In the genomic region with DNA sequence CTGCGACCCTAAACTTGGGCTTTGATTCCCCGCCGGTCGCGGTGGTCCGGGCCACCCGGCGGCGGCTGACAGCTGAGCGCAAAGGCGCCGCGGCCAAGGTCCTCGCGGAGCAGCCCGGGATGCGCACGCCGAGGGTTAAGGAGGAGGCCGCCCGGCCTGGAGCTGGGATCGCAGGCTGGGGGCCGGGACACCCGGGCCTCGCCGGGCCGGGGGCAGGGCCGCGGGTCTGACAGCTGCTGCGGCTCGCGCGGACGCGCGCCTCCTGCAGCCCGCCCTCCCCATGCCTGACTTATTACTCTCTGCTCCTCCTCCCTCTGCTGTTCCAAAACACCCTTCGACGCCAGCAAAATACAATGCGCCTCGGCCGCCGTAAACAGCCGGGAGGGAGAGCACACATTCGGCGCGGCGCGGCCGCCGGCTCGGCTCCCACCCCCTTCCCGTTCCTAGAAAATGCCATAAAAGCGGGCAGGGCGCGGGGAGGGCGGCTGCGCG, we compare ENCODE assay signal across 8 cellular contexts. TPM values are rescaled to one million over a fixed set of nuclear protein-coding genes. Genes with fewer than 3 reads are reported as not detected.
A peak's percentile ranks its signal among the peaks of the same experiment; 100 is the strongest.
DNase-seq lines count a peak whose midpoint lies in the region; ATAC-seq and TF ChIP-seq lines count a peak whose summit lies in the region.

No MANE protein-coding gene starts in this region.

- no peaks in the 10 kb centered on the region for H3K9me3 Mint-ChIP-seq in T-helper 2 cell treated with Interferon-gamma antibody and Interleukin-4, amounts not matched to agents 5 μg/mL and 100 μg/mL, for 36 hours

- H3K4me1 ChIP-seq in BE2C = no peaks in the 10 kb centered on the region

- ATAC-seq in GM21423 (IDR thresholded peaks at IDR 0.05; ENCODE audit: unreplicated experiment) = peak; percentile 36

- peak; percentile 44 for DNase-seq in BE2C
- DNase-seq in Kasumi-1 (lab: John Stamatoyannopoulos, UW) = peak; percentile 18 to 22
- peak; percentile 77 for DNase-seq in T-helper 2 cell treated with Interferon-gamma antibody and Interleukin-4, amounts not matched to agents 5 μg/mL and 100 μg/mL, for 36 hours (ENCODE audit: low spot score)
- peak; percentile 70 for DNase-seq in astrocyte of the spinal cord (ENCODE audit: low read depth, low spot score)
- DNase-seq in hippocampal formation (lab: John Stamatoyannopoulos, UW) = peak; percentile 68 to 73
- peak; percentile 85 for DNase-seq in retina
- DNase-seq in GF-D8 (lab: John Stamatoyannopoulos, UW) = no peak

- H3K27me3 Mint-ChIP-seq in T-helper 2 cell treated with Interferon-gamma antibody and Interleukin-4, amounts not matched to agents 5 μg/mL and 100 μg/mL, for 36 hours (ENCODE audit: low read depth) = peaks cover 23% of the 10 kb centered on the region

- in situ Hi-C loops in astrocyte of the spinal cord (cut with HindIII; ENCODE audit: low sequenced_read_pairs) = no loop called here

- H3K9me3 ChIP-seq in BE2C = no peaks in the 10 kb centered on the region

- H3K4me3 ChIP-seq in BE2C (ENCODE audit: low read depth, low read length) (peak overlapping the region; percentile 48), astrocyte of the spinal cord (ENCODE audit: low read depth, low read length) (peak overlapping the region; percentile 64)

- TF ChIP-seq CTCF in BE2C (IDR thresholded peaks at IDR 0.05; ENCODE audit: low read depth, low read length) (no peak), astrocyte of the spinal cord (IDR thresholded peaks at IDR 0.05; ENCODE audit: low read depth, low read length) (no peak)

- H3K4me3 Mint-ChIP-seq in T-helper 2 cell treated with Interferon-gamma antibody and Interleukin-4, amounts not matched to agents 5 μg/mL and 100 μg/mL, for 36 hours = peak overlapping the region; percentile 92

- peak overlapping the region; percentile 89 for H3K27ac Mint-ChIP-seq in T-helper 2 cell treated with Interferon-gamma antibody and Interleukin-4, amounts not matched to agents 5 μg/mL and 100 μg/mL, for 36 hours

- H3K36me3 ChIP-seq in BE2C = no peaks in the 10 kb centered on the region

- peaks cover 42% of the 10 kb centered on the region for H3K4me1 Mint-ChIP-seq in T-helper 2 cell treated with Interferon-gamma antibody and Interleukin-4, amounts not matched to agents 5 μg/mL and 100 μg/mL, for 36 hours (ENCODE audit: low read depth)

- peaks cover 86% of the 10 kb centered on the region for H3K27me3 ChIP-seq in BE2C

- H3K36me3 Mint-ChIP-seq in T-helper 2 cell treated with Interferon-gamma antibody and Interleukin-4, amounts not matched to agents 5 μg/mL and 100 μg/mL, for 36 hours (ENCODE audit: low read depth) = peaks cover 19% of the 10 kb centered on the region

RNA-seq across cellular contexts. Expression of gene BACH2, which starts 0.7 kb away (rescaled TPM):
- 0.14 TPM for polyA plus RNA-seq in BE2C (2012; ENCODE audit: insufficient read depth, insufficient read length, low read depth)
